1 cellular context compared by ENCODE assay signal in the genomic region with DNA sequence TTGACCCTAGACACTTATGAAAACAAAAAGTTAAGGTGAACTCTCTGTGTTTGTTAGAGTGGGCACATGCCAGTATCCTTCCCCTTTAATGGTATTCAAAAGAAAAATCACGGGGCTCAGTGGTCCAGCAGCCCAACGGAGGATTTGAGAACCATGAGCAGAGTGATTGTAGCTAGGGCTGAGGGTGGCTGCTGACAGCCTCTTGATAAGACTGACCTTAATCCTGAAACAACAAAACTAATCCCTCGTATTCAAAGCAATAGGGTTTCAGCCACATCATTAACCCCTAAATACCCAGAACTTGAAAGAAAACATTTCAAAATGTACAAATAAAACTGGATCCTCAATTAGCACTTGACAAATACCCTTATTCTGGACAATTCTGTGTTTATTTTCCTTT.
TF ChIP-seq lines count a peak whose summit lies in the region.

No MANE protein-coding gene starts in this region.

TF ChIP-seq in HEK293, 187 proteins besides CTCF, POLR2A, EP300 and RAD21 (continued from another document):
- TF ChIP-seq, protein P1, sequence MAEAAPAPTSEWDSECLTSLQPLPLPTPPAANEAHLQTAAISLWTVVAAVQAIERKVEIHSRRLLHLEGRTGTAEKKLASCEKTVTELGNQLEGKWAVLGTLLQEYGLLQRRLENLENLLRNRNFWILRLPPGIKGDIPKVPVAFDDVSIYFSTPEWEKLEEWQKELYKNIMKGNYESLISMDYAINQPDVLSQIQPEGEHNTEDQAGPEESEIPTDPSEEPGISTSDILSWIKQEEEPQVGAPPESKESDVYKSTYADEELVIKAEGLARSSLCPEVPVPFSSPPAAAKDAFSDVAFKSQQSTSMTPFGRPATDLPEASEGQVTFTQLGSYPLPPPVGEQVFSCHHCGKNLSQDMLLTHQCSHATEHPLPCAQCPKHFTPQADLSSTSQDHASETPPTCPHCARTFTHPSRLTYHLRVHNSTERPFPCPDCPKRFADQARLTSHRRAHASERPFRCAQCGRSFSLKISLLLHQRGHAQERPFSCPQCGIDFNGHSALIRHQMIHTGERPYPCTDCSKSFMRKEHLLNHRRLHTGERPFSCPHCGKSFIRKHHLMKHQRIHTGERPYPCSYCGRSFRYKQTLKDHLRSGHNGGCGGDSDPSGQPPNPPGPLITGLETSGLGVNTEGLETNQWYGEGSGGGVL (tag by site-specific recombination; IDR thresholded peaks at IDR 0.05), result no peak
- TF ChIP-seq FEZF1 (tag by site-specific recombination; IDR thresholded peaks at IDR 0.05), result peak; percentile 15; the same call in 1 of the 2 replicates
- no peak for TF ChIP-seq REPIN1 (tag by site-specific recombination; IDR thresholded peaks at IDR 0.05; ENCODE audit: low read depth)
- peak; percentile 30; the same call in 1 of the 2 replicates for TF ChIP-seq OSR2 (tag by site-specific recombination; IDR thresholded peaks at IDR 0.05)
- no peak for TF ChIP-seq ZNF23 (tag by site-specific recombination; IDR thresholded peaks at IDR 0.05; ENCODE audit: borderline replicate concordance)
- no peak for TF ChIP-seq ZFP41 (tag by site-specific recombination; IDR thresholded peaks at IDR 0.05; ENCODE audit: borderline replicate concordance)
- TF ChIP-seq TCF7L2 (IDR thresholded peaks at IDR 0.05; ENCODE audit: borderline replicate concordance, low read depth, low read length), result peak; percentile 63; the same call in 1 of the 2 replicates
- peak; percentile 47; the same call in 1 of the 2 replicates for TF ChIP-seq WT1 (tag by site-specific recombination; IDR thresholded peaks at IDR 0.05)
- 0 out of 2 replicates have a peak, but pooled peaks have one; percentile 35 for TF ChIP-seq ZSCAN30 (tag by site-specific recombination; IDR thresholded peaks at IDR 0.05)
